10 cellular contexts compared by ENCODE assay signal in the genomic region with DNA sequence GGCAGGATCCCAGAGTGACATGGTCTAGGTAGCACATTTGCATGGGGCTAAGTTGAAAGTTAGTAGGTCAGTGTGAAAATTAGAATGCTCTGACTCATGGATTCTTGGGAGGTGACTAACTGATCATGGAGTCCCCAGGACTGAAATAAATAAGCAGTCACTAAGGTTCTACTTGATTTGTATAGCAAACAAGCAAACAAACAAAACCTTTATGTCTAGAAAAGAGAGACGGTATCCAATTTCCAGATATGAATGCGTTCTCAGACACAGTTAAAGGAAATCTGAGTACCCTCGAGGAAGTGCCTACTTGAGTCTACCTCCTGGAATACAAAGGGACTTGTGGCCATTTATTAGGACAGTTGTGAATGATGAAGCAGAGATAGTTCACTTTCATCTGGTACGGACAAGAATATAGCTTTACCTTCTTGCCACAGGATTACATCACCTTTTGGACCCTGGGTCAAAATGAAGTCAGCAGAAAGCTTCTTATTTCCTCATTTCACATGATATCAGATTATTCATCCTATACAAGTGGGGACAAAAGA. TPM values are rescaled to one million over a fixed set of nuclear protein-coding genes. Genes with fewer than 3 reads are reported as not detected.
DNase-seq lines count a peak whose midpoint lies in the region; ATAC-seq and TF ChIP-seq lines count a peak whose summit lies in the region.
"Had no signal": no experiment of that assay in that cellular context is flagged by ENCODE, and none has a peak within 500 bp of the region (broad histone marks: within the 10 kb centered on the region; RNA-seq: fewer than 3 reads in every experiment).

No MANE protein-coding gene starts in this region.

- no peaks in the 10 kb centered on the region for H4K20me1 ChIP-seq in hepatocyte (ENCODE audit: insufficient read depth, poor library complexity, severe bottlenecking)

- H3K9me3 ChIP-seq in hepatocyte (ENCODE audit: low read depth) = no peaks in the 10 kb centered on the region
- no peaks in the 10 kb centered on the region for H3K9me3 ChIP-seq in BE2C

- TF ChIP-seq CTCF in hepatocyte (IDR thresholded peaks at IDR 0.05; ENCODE audit: poor library complexity) (no peak), GM10266 (IDR thresholded peaks at IDR 0.05; ENCODE audit: control insufficient read depth, insufficient read depth, low read depth, missing control alignments) (no peak), BE2C (IDR thresholded peaks at IDR 0.05; ENCODE audit: low read depth, low read length) (no peak)

- H3K4me2 ChIP-seq in hepatocyte = no peak overlapping the region

- H3K27me3 ChIP-seq in hepatocyte (no peaks in the 10 kb centered on the region), BE2C (no peaks in the 10 kb centered on the region)

- H2AFZ ChIP-seq in hepatocyte = no peak overlapping the region

- ATAC-seq in SK-N-SH treated with all-trans-retinoic acid at 6 μM for 48 hours (peak; percentile 56), GM18505 (IDR thresholded peaks at IDR 0.05; ENCODE audit: unreplicated experiment) (no peak), HG03196 (IDR thresholded peaks at IDR 0.05; ENCODE audit: unreplicated experiment) (no peak)

- H3K36me3 ChIP-seq in hepatocyte (replicated peaks; ENCODE audit: insufficient read depth, low read depth) = no peaks in the 10 kb centered on the region
- no peaks in the 10 kb centered on the region for H3K36me3 ChIP-seq in BE2C

- H3K4me1 ChIP-seq in hepatocyte (ENCODE audit: insufficient read depth) (no peaks in the 10 kb centered on the region), BE2C (no peaks in the 10 kb centered on the region)

- no peaks in the 10 kb centered on the region for H3K79me2 ChIP-seq in hepatocyte

- DNase-seq in COLO829 (ENCODE audit: low spot score) = peak; percentile 53
- DNase-seq in HT1080 (ENCODE audit: low read depth) = peak; percentile 87
- DNase-seq in hepatocyte (ENCODE audit: low spot score) = no peak
- DNase-seq in GM10266 (ENCODE audit: extremely low spot score) = no peak
- DNase-seq in BE2C = no peak
- DNase-seq: CD8-positive, alpha-beta memory T cell; NCI-H1417 treated with DMSO at 0.1 percent for 48 hours had no signal

- peak overlapping the region; percentile 34 for H3K27ac ChIP-seq in hepatocyte

- 83% methylated on average over 4 of the region's 4 CpGs for WGBS in hepatocyte (ENCODE audit: low lambda C conversion rate, missing lambda C conversion rate)

- H3K9me2 ChIP-seq in hepatocyte (replicated peaks; ENCODE audit: insufficient read depth) = no peaks in the 10 kb centered on the region

- TF ChIP-seq POLR2A in GM18505 (IDR thresholded peaks at IDR 0.05; ENCODE audit: borderline replicate concordance, extremely low read depth, insufficient read depth, insufficient read length) = no peak

- no peak overlapping the region for H3K4me3 ChIP-seq in hepatocyte
- no peak overlapping the region for H3K4me3 ChIP-seq in BE2C (ENCODE audit: low read depth, low read length)

TF ChIP-seq in SK-N-SH treated with all-trans-retinoic acid at 6 μM for 48 hours, 23 proteins besides CTCF, POLR2A, EP300 and RAD21 (continues in another document):
- TF ChIP-seq, protein P1, sequence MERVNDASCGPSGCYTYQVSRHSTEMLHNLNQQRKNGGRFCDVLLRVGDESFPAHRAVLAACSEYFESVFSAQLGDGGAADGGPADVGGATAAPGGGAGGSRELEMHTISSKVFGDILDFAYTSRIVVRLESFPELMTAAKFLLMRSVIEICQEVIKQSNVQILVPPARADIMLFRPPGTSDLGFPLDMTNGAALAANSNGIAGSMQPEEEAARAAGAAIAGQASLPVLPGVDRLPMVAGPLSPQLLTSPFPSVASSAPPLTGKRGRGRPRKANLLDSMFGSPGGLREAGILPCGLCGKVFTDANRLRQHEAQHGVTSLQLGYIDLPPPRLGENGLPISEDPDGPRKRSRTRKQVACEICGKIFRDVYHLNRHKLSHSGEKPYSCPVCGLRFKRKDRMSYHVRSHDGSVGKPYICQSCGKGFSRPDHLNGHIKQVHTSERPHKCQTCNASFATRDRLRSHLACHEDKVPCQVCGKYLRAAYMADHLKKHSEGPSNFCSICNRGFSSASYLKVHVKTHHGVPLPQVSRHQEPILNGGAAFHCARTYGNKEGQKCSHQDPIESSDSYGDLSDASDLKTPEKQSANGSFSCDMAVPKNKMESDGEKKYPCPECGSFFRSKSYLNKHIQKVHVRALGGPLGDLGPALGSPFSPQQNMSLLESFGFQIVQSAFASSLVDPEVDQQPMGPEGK (CRISPR knock-in tag; IDR thresholded peaks at IDR 0.05; ENCODE audit: borderline replicate concordance) = no peak
- TF ChIP-seq ARNTL (CRISPR knock-in tag; IDR thresholded peaks at IDR 0.05; ENCODE audit: borderline replicate concordance, low read depth) (no peak), TCF4 (CRISPR knock-in tag; IDR thresholded peaks at IDR 0.05; ENCODE audit: borderline replicate concordance) (no peak), PPARA (CRISPR knock-in tag; IDR thresholded peaks at IDR 0.05; ENCODE audit: borderline replicate concordance) (no peak), ZC3H10 (CRISPR knock-in tag; IDR thresholded peaks at IDR 0.05) (no peak), ZNF8 (CRISPR knock-in tag; IDR thresholded peaks at IDR 0.05) (no peak), TOX (CRISPR knock-in tag; IDR thresholded peaks at IDR 0.05; ENCODE audit: borderline replicate concordance) (no peak), ISL1 (CRISPR knock-in tag; IDR thresholded peaks at IDR 0.05) (no peak), RARB (CRISPR knock-in tag; IDR thresholded peaks at IDR 0.05) (no peak), GLIS3 (CRISPR knock-in tag; IDR thresholded peaks at IDR 0.05) (no peak), ZNF70 (CRISPR knock-in tag; IDR thresholded peaks at IDR 0.05) (no peak), OSR1 (CRISPR knock-in tag; IDR thresholded peaks at IDR 0.05) (no peak)
- TF ChIP-seq, protein P2, sequence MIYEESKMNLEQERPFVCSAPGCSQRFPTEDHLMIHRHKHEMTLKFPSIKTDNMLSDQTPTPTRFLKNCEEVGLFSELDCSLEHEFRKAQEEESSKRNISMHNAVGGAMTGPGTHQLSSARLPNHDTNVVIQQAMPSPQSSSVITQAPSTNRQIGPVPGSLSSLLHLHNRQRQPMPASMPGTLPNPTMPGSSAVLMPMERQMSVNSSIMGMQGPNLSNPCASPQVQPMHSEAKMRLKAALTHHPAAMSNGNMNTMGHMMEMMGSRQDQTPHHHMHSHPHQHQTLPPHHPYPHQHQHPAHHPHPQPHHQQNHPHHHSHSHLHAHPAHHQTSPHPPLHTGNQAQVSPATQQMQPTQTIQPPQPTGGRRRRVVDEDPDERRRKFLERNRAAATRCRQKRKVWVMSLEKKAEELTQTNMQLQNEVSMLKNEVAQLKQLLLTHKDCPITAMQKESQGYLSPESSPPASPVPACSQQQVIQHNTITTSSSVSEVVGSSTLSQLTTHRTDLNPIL (CRISPR knock-in tag; IDR thresholded peaks at IDR 0.05; ENCODE audit: low read depth) = no peak
- TF ChIP-seq, protein P3, sequence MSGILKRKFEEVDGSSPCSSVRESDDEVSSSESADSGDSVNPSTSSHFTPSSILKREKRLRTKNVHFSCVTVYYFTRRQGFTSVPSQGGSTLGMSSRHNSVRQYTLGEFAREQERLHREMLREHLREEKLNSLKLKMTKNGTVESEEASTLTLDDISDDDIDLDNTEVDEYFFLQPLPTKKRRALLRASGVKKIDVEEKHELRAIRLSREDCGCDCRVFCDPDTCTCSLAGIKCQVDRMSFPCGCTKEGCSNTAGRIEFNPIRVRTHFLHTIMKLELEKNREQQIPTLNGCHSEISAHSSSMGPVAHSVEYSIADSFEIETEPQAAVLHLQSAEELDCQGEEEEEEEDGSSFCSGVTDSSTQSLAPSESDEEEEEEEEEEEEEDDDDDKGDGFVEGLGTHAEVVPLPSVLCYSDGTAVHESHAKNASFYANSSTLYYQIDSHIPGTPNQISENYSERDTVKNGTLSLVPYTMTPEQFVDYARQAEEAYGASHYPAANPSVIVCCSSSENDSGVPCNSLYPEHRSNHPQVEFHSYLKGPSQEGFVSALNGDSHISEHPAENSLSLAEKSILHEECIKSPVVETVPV (CRISPR knock-in tag; IDR thresholded peaks at IDR 0.05) = no peak
- TF ChIP-seq, protein P4, sequence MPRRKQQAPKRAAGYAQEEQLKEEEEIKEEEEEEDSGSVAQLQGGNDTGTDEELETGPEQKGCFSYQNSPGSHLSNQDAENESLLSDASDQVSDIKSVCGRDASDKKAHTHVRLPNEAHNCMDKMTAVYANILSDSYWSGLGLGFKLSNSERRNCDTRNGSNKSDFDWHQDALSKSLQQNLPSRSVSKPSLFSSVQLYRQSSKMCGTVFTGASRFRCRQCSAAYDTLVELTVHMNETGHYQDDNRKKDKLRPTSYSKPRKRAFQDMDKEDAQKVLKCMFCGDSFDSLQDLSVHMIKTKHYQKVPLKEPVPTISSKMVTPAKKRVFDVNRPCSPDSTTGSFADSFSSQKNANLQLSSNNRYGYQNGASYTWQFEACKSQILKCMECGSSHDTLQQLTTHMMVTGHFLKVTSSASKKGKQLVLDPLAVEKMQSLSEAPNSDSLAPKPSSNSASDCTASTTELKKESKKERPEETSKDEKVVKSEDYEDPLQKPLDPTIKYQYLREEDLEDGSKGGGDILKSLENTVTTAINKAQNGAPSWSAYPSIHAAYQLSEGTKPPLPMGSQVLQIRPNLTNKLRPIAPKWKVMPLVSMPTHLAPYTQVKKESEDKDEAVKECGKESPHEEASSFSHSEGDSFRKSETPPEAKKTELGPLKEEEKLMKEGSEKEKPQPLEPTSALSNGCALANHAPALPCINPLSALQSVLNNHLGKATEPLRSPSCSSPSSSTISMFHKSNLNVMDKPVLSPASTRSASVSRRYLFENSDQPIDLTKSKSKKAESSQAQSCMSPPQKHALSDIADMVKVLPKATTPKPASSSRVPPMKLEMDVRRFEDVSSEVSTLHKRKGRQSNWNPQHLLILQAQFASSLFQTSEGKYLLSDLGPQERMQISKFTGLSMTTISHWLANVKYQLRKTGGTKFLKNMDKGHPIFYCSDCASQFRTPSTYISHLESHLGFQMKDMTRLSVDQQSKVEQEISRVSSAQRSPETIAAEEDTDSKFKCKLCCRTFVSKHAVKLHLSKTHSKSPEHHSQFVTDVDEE (CRISPR knock-in tag; IDR thresholded peaks at IDR 0.05) = no peak

RNA-seq across cellular contexts. Expression of a gene that starts 54.3 kb away (rescaled TPM):
- 69.5 and 89.0 TPM in 2 replicates for total RNA-seq in HT1080 (2014; rRNA removed; shearing (Covaris generic))
- 27.5 and 35.1 TPM in 2 replicates for polyA plus RNA-seq in HT1080 (2015; cell fraction: cytosol; rRNA removed)
- polyA plus RNA-seq in HT1080 (2015; cell fraction: nucleus; rRNA removed) = 39.4 and 44.0 TPM in 2 replicates
- total RNA-seq in hepatocyte = 36.1 and 43.7 TPM in 2 replicates
- 22.4 and 26.6 TPM in 2 replicates for polyA plus RNA-seq in hepatocyte
- polyA plus RNA-seq in BE2C (2012; ENCODE audit: insufficient read depth, insufficient read length, low read depth) = 30.6 TPM

Comparison
In these comparisons a context has a peak if more than half of its experiments do, and no peak if none do; other contexts are left out.
1. DNase-seq: peak in COLO829 (single experiment) and HT1080 (single experiment); none in hepatocyte (single experiment), GM10266 (single experiment) and BE2C (single experiment).